Comparison of ENCODE assay signal across 21 cellular contexts in genomic region chr11:118245946-118246562, GRCh38. TPM values are rescaled to one million over a fixed set of nuclear protein-coding genes. Genes with fewer than 3 reads are reported as not detected.
A peak's percentile ranks its signal among the peaks of the same experiment; 100 is the strongest.
DNase-seq lines count a peak whose midpoint lies in the region; ATAC-seq, FAIRE-seq and TF ChIP-seq lines count a peak whose summit lies in the region.
"Had no signal": no experiment of that assay in that cellular context is flagged by ENCODE, and none has a peak within 500 bp of the region (broad histone marks: within the 10 kb centered on the region; RNA-seq: fewer than 3 reads in every experiment).

No MANE protein-coding gene starts in this region.

- H3K27ac Mint-ChIP-seq in activated CD4-positive, alpha-beta T cell treated with anti-CD3 and anti-CD28 coated beads, Interleukin-2, amount 10 ng/mL, durations not matched to agents 24 days and 14 days, result peak overlapping the region; percentile 95
- H3K27ac Mint-ChIP-seq in T-helper 17 cell, result peak overlapping the region; percentile 97
- H3K27ac Mint-ChIP-seq in central memory CD8-positive, alpha-beta T cell (ENCODE audit: low read depth), result peak overlapping the region; percentile 38

- no peak overlapping the region for H4K12ac ChIP-seq in trophoblast cell (ENCODE audit: low read depth, low read length)

- H2BK12ac ChIP-seq in trophoblast cell (ENCODE audit: low read length), result no peak overlapping the region

- H3K79me1 ChIP-seq in trophoblast cell (ENCODE audit: low read length), result no peaks in the 10 kb centered on the region

- H2BK5ac ChIP-seq in trophoblast cell (ENCODE audit: low read depth, low read length, poor library complexity), result no peak overlapping the region

- H2AFZ ChIP-seq in trophoblast cell (ENCODE audit: insufficient read depth, low read length, poor library complexity), result no peak overlapping the region

- peaks cover 50% of the 10 kb centered on the region for H3K36me3 Mint-ChIP-seq in activated CD4-positive, alpha-beta T cell treated with anti-CD3 and anti-CD28 coated beads, Interleukin-2, amount 10 ng/mL, durations not matched to agents 24 days and 14 days (ENCODE audit: low read depth)
- H3K36me3 Mint-ChIP-seq in T-helper 17 cell (ENCODE audit: low read depth), result peaks cover 9% of the 10 kb centered on the region
- peaks cover 15% of the 10 kb centered on the region for H3K36me3 Mint-ChIP-seq in central memory CD8-positive, alpha-beta T cell (ENCODE audit: insufficient read depth)

- DNase-seq in activated CD4-positive, alpha-beta T cell treated with anti-CD3 and anti-CD28 coated beads, Interleukin-2, amount 10 ng/mL, durations not matched to agents 24 days and 14 days, result peak; percentile 53
- DNase-seq in activated CD4-positive, alpha-beta T cell treated with anti-CD3 and anti-CD28 coated beads, Interleukin-2, amount 50 U/mL, for 1 hour, result no peak
- DNase-seq in T-helper 17 cell (no peak), small intestine (no peak), GM13977 (ENCODE audit: low spot score) (no peak), trophoblast cell (no peak), left cardiac atrium (no peak)
- DNase-seq in central memory CD8-positive, alpha-beta T cell (ENCODE audit: low spot score in 2 of 2), result no peak
- DNase-seq: hypothalamus; MV-4-11; NCI-H2081 treated with DMSO at 0.1 percent for 48 hours; NCI-H748 treated with DMSO at 0.1 percent for 48 hours; stimulated activated CD4-positive, alpha-beta T cell treated with anti-CD3 and anti-CD28 coated beads, Interleukin-12 subunit alpha, Interleukin-12 subunit beta, amount 100 ng/mL, for 4 hours; stimulated activated naive CD4-positive, alpha-beta T cell treated with Interleukin-2 at 50 U/mL for 16 hours had no signal

- H3K9ac ChIP-seq in trophoblast cell (ENCODE audit: low read length), result no peak overlapping the region

- H3K27ac ChIP-seq in small intestine (ENCODE audit: low read depth in 1 of 2, low read length in 1 of 2), result peak overlapping the region; percentile 1 to 11
- H3K27ac ChIP-seq in trophoblast cell (ENCODE audit: low read depth, low read length), result no peak overlapping the region
- H3K27ac ChIP-seq: VCaP had no signal

- peak overlapping the region; percentile 36 for H3K4me3 Mint-ChIP-seq in activated CD4-positive, alpha-beta T cell treated with anti-CD3 and anti-CD28 coated beads, Interleukin-2, amount 10 ng/mL, durations not matched to agents 24 days and 14 days
- peak overlapping the region; percentile 52 for H3K4me3 Mint-ChIP-seq in T-helper 17 cell
- H3K4me3 Mint-ChIP-seq in central memory CD8-positive, alpha-beta T cell, result no peak overlapping the region

- no peak for TF ChIP-seq CTCF in GM13977 (IDR thresholded peaks at IDR 0.05; ENCODE audit: extremely low read depth, insufficient read depth, missing control alignments)

- H3K23ac ChIP-seq in trophoblast cell (ENCODE audit: low read length), result no peak overlapping the region

- no peak overlapping the region for H4K91ac ChIP-seq in trophoblast cell (ENCODE audit: low read depth, low read length)

- no peak overlapping the region for H2BK120ac ChIP-seq in trophoblast cell (ENCODE audit: insufficient read depth, low read length, poor library complexity)

- WGBS in small intestine, 3 donors, result 87 to 94% (median 93%) methylated on average over 3 of the region's 3 CpGs
- WGBS in trophoblast cell (ENCODE audit: extremely low coverage, insufficient coverage, insufficient read length), result no CpG with 5 or more reads among the region's 3 CpGs

- no peak overlapping the region for H3K14ac ChIP-seq in trophoblast cell (ENCODE audit: low read length)

- no peak overlapping the region for H3K18ac ChIP-seq in trophoblast cell (ENCODE audit: low read length)

- FAIRE-seq in small intestine (lab: Jason Lieb, UNC), result no peak
- FAIRE-seq: GM19239, H54, RCC 7860 had no signal

- intact Hi-C loops in activated CD4-positive, alpha-beta T cell treated with anti-CD3 and anti-CD28 coated beads, Interleukin-2, amount 10 ng/mL, durations not matched to agents 24 days and 14 days (cut with micrococcal nuclease), result loop anchor here (2.0 kb wide), 1 partner anchor 95 kb away; no protein-coding TSS in a partner anchor
- intact Hi-C loops in left cardiac atrium (cut with DNase I), result no loop called here

- H3K4me1 ChIP-seq in small intestine (ENCODE audit: control insufficient read depth in 2 of 2, insufficient read depth in 1 of 2, low read depth in 1 of 2, low read length in 1 of 2) (peaks cover 0 to 5% of the 10 kb centered on the region in 2 donors), trophoblast cell (ENCODE audit: control insufficient read depth in 1 of 2, insufficient read depth in 2 of 2, low read length in 2 of 2) (peaks cover 5 to 8% of the 10 kb centered on the region in 2 experiments)

- H3K36me3 ChIP-seq in small intestine (ENCODE audit: control insufficient read depth in 2 of 2, insufficient read depth in 2 of 2, low read length in 2 of 2) (no peaks in the 10 kb centered on the region), trophoblast cell (ENCODE audit: control insufficient read depth in 1 of 2, insufficient read depth in 2 of 2, low read length in 2 of 2) (no peaks in the 10 kb centered on the region)

- no peak overlapping the region for H4K8ac ChIP-seq in trophoblast cell (ENCODE audit: low read depth, low read length)

- H3K4ac ChIP-seq in trophoblast cell (ENCODE audit: low read depth, low read length), result no peak overlapping the region

- H3K4me2 ChIP-seq in trophoblast cell (ENCODE audit: low read length), result no peak overlapping the region

- H3K9me3 ChIP-seq in T-helper 17 cell (ENCODE audit: control insufficient read depth, low read length, poor library complexity, severe bottlenecking), result no peaks in the 10 kb centered on the region
- no peaks in the 10 kb centered on the region for H3K9me3 ChIP-seq in small intestine (ENCODE audit: control insufficient read depth, low read depth)
- no peaks in the 10 kb centered on the region for H3K9me3 ChIP-seq in trophoblast cell (ENCODE audit: insufficient read depth, low read depth, low read length)

- H3K27me3 ChIP-seq in small intestine (ENCODE audit: control insufficient read depth in 2 of 2, insufficient read depth in 2 of 2, low read length in 2 of 2) (no peaks in the 10 kb centered on the region), trophoblast cell (ENCODE audit: insufficient read depth, low read length) (no peaks in the 10 kb centered on the region)

- H3K4me3 ChIP-seq in small intestine (ENCODE audit: low read depth in 1 of 2, low read length in 2 of 2), result no peak overlapping the region
- H3K4me3 ChIP-seq in trophoblast cell (ENCODE audit: low read depth, low read length), result no peak overlapping the region

- H3K4me1 Mint-ChIP-seq in activated CD4-positive, alpha-beta T cell treated with anti-CD3 and anti-CD28 coated beads, Interleukin-2, amount 10 ng/mL, durations not matched to agents 24 days and 14 days, result peaks cover 74% of the 10 kb centered on the region
- peaks cover 69% of the 10 kb centered on the region for H3K4me1 Mint-ChIP-seq in T-helper 17 cell
- H3K4me1 Mint-ChIP-seq in central memory CD8-positive, alpha-beta T cell, result peaks cover 74% of the 10 kb centered on the region

- H3K79me2 ChIP-seq in trophoblast cell (ENCODE audit: control insufficient read depth, insufficient read depth, low read length, poor library complexity), result no peaks in the 10 kb centered on the region

- H3K27me3 Mint-ChIP-seq in activated CD4-positive, alpha-beta T cell treated with anti-CD3 and anti-CD28 coated beads, Interleukin-2, amount 10 ng/mL, durations not matched to agents 24 days and 14 days, result peaks cover 2% of the 10 kb centered on the region
- no peaks in the 10 kb centered on the region for H3K27me3 Mint-ChIP-seq in T-helper 17 cell
- H3K27me3 Mint-ChIP-seq in central memory CD8-positive, alpha-beta T cell, result no peaks in the 10 kb centered on the region

- H3K9me3 Mint-ChIP-seq in activated CD4-positive, alpha-beta T cell treated with anti-CD3 and anti-CD28 coated beads, Interleukin-2, amount 10 ng/mL, durations not matched to agents 24 days and 14 days, result no peaks in the 10 kb centered on the region
- H3K9me3 Mint-ChIP-seq in central memory CD8-positive, alpha-beta T cell, result no peaks in the 10 kb centered on the region

- ATAC-seq in T-helper 17 cell (peak; percentile 26), left cardiac atrium (no peak)
- ATAC-seq in central memory CD8-positive, alpha-beta T cell (replicated peaks; ENCODE audit: extremely low read depth, poor library complexity, severe bottlenecking), result no peak
- ATAC-seq: SK-N-SH treated with all-trans-retinoic acid at 6 μM for 48 hours had no signal

- H2AK5ac ChIP-seq in trophoblast cell (ENCODE audit: low read length), result no peak overlapping the region

- in situ Hi-C loops in GM13977 (cut with MboI; ENCODE audit: low pct_unique_long_range_greater_than_20kb, low sequenced_read_pairs, unreplicated experiment), result no loop called here

RNA-seq across cellular contexts. Expression of gene MPZL3, which starts 6.1 kb away (rescaled TPM):
- total RNA-seq in activated CD4-positive, alpha-beta T cell treated with anti-CD3 and anti-CD28 coated beads, Interleukin-2, amount 10 ng/mL, durations not matched to agents 24 days and 14 days, result 64.6 and 65.4 TPM in 2 replicates
- total RNA-seq in T-helper 17 cell, result 10 to 100 TPM; 24.5 to 26.4 TPM
- 1 to 10 TPM; 3.0 to 4.0 (median 3.9) TPM for polyA plus RNA-seq in small intestine
- polyA plus RNA-seq in trophoblast cell (2013), result 1.5 and 1.8 TPM in 2 replicates
- total RNA-seq in left cardiac atrium, result 1 to 10 TPM; 1.0 to 1.1 TPM

RNA-seq across cellular contexts. Expression of gene MPZL2, which starts 18.0 kb away (rescaled TPM):
- total RNA-seq in activated CD4-positive, alpha-beta T cell treated with anti-CD3 and anti-CD28 coated beads, Interleukin-2, amount 10 ng/mL, durations not matched to agents 24 days and 14 days, result 18.5 and 19.3 TPM in 2 replicates
- total RNA-seq in T-helper 17 cell (under 1 TPM; 0.50 to 0.99 TPM), left cardiac atrium (10 to 100 TPM; 11.6 to 47.8 TPM)
- 10 to 100 TPM in 1 of 3 donors, 1 to 10 TPM in 2; 1.6 to 27.5 (median 3.1) TPM for polyA plus RNA-seq in small intestine
- polyA plus RNA-seq in trophoblast cell (2013), result 0.57 and 0.59 TPM in 2 replicates
- total RNA-seq: A673 had no signal

RNA-seq across cellular contexts. Expression of gene JAML, which starts 21.2 kb away (rescaled TPM):
- 303 and 318 TPM in 2 replicates for total RNA-seq in activated CD4-positive, alpha-beta T cell treated with anti-CD3 and anti-CD28 coated beads, Interleukin-2, amount 10 ng/mL, durations not matched to agents 24 days and 14 days
- total RNA-seq in T-helper 17 cell (10 to 100 TPM; 79.9 to 84.0 TPM), left cardiac atrium (1 to 10 TPM; 2.5 to 5.3 TPM)
- 10 to 100 TPM in 1 of 3 donors, 1 to 10 TPM in 2; 4.2 to 21.6 (median 5.0) TPM for polyA plus RNA-seq in small intestine
- polyA plus RNA-seq in trophoblast cell (2013), result 0.11 and 0.19 TPM in 2 replicates
- total RNA-seq: A673 had no signal

RNA-seq across cellular contexts. Expression of gene CD3E, which starts 58.5 kb away (rescaled TPM):
- 571 TPM in 2 replicates for total RNA-seq in activated CD4-positive, alpha-beta T cell treated with anti-CD3 and anti-CD28 coated beads, Interleukin-2, amount 10 ng/mL, durations not matched to agents 24 days and 14 days
- total RNA-seq in T-helper 17 cell (100 to 1,000 TPM; 511 to 544 TPM), left cardiac atrium (1 to 10 TPM; 1.6 to 3.7 TPM)
- 10 to 100 TPM in 1 of 3 donors, 1 to 10 TPM in 2; 5.9 to 13.8 (median 6.9) TPM for polyA plus RNA-seq in small intestine
- not detected in 2 replicates for polyA plus RNA-seq in trophoblast cell (2013)
- total RNA-seq: A673, kidney epithelial cell had no signal

Comparison
In these comparisons a context has a peak if more than half of its experiments do, and no peak if none do; other contexts are left out.
1. H3K27ac Mint-ChIP-seq: peak in every context shown above with its lines; median percentile 97 in T-helper 17 cell; 95 in activated CD4-positive, alpha-beta T cell treated with anti-CD3 and anti-CD28 coated beads, Interleukin-2, amount 10 ng/mL, durations not matched to agents 24 days and 14 days; 38 in central memory CD8-positive, alpha-beta T cell.
2. RNA of gene MPZL3, which starts 6.1 kb away (total RNA-seq): 64.6 to 65.4 TPM in activated CD4-positive, alpha-beta T cell treated with anti-CD3 and anti-CD28 coated beads, Interleukin-2, amount 10 ng/mL, durations not matched to agents 24 days and 14 days and 24.5 to 26.4 TPM in T-helper 17 cell; 1.0 to 1.1 TPM in left cardiac atrium; every median in the first group is over 10 times any median in the second.
3. RNA of gene JAML, which starts 21.2 kb away (total RNA-seq): 303 to 318 TPM in activated CD4-positive, alpha-beta T cell treated with anti-CD3 and anti-CD28 coated beads, Interleukin-2, amount 10 ng/mL, durations not matched to agents 24 days and 14 days and 79.9 to 84.0 TPM in T-helper 17 cell; 2.5 to 5.3 TPM in left cardiac atrium; every median in the first group is over 10 times any median in the second.